In genomic region chr15:50260969-50261496, GRCh38 we compare ENCODE assay signal across 11 cellular contexts. TPM values are rescaled to one million over a fixed set of nuclear protein-coding genes. Genes with fewer than 3 reads are reported as not detected.
DNase-seq lines count a peak whose midpoint lies in the region; ATAC-seq, FAIRE-seq and TF ChIP-seq lines count a peak whose summit lies in the region.
"Had no signal": no experiment of that assay in that cellular context is flagged by ENCODE, and none has a peak within 500 bp of the region (broad histone marks: within the 10 kb centered on the region; RNA-seq: fewer than 3 reads in every experiment).

No MANE protein-coding gene starts in this region.

- no peaks in the 10 kb centered on the region for H4K20me1 ChIP-seq in endothelial cell of umbilical vein (replicated peaks; ENCODE audit: control insufficient read depth, extremely low read depth, insufficient read depth, low read length)

- H3K27ac ChIP-seq in endothelial cell of umbilical vein (ENCODE audit: insufficient read depth, low read depth, low read length) = no peak overlapping the region
- H3K27ac ChIP-seq: tibial artery had no signal

- H3K9ac ChIP-seq in endothelial cell of umbilical vein (replicated peaks; ENCODE audit: extremely low read depth, insufficient read depth, low read length) = no peak overlapping the region

- no peaks in the 10 kb centered on the region for H3K36me3 ChIP-seq in endothelial cell of umbilical vein (ENCODE audit: control insufficient read depth in 2 of 2, extremely low read depth in 1 of 2, insufficient read depth in 2 of 2, low read length in 2 of 2)
- H3K36me3 ChIP-seq in H7 (replicated peaks; ENCODE audit: control insufficient read depth, insufficient read depth, low read length) = no peaks in the 10 kb centered on the region
- H3K36me3 ChIP-seq: tibial artery had no signal

- H3K4me3 ChIP-seq in endothelial cell of umbilical vein (replicated peaks in 1 of 3; ENCODE audit: insufficient read depth in 1 of 3, low read depth in 1 of 3, low read length in 3 of 3) (no peak overlapping the region), H7 (ENCODE audit: insufficient read depth, low read depth, low read length) (no peak overlapping the region)
- H3K4me3 ChIP-seq: tibial artery had no signal

- H3K4me2 ChIP-seq in endothelial cell of umbilical vein (ENCODE audit: insufficient read depth, low read length) = no peak overlapping the region

- H2AFZ ChIP-seq in endothelial cell of umbilical vein (ENCODE audit: low read depth, low read length) = no peak overlapping the region

- ATAC-seq in HG03457 (IDR thresholded peaks at IDR 0.05; ENCODE audit: unreplicated experiment) = peak; percentile 50

- no peaks in the 10 kb centered on the region for H3K79me2 ChIP-seq in endothelial cell of umbilical vein (ENCODE audit: control insufficient read depth, insufficient read depth, low read length)

- TF ChIP-seq POLR2A in endothelial cell of umbilical vein (IDR thresholded peaks at IDR 0.05; ENCODE audit: low read depth, low read length) = no peak

- H3K4me1 ChIP-seq in endothelial cell of umbilical vein (ENCODE audit: control insufficient read depth, extremely low read depth, insufficient read depth, low read length) = no peaks in the 10 kb centered on the region
- H3K4me1 ChIP-seq: tibial artery had no signal

- in situ Hi-C loops in GM13977 (cut with MboI; ENCODE audit: low pct_unique_long_range_greater_than_20kb, low sequenced_read_pairs, unreplicated experiment) = no loop called here

- H3K27me3 ChIP-seq in endothelial cell of umbilical vein (ENCODE audit: control insufficient read depth in 2 of 2, insufficient read depth in 2 of 2, low read length in 2 of 2) (peaks cover 7 to 9% of the 10 kb centered on the region in 2 experiments), H7 (ENCODE audit: control insufficient read depth, insufficient read depth, low read length) (no peaks in the 10 kb centered on the region)

- no peaks in the 10 kb centered on the region for H3K9me3 ChIP-seq in endothelial cell of umbilical vein (replicated peaks; ENCODE audit: control insufficient read depth, insufficient read depth, low read length)
- H3K9me3 ChIP-seq: tibial artery had no signal

- TF ChIP-seq CTCF in GM13977 (IDR thresholded peaks at IDR 0.05; ENCODE audit: extremely low read depth, insufficient read depth, missing control alignments) = no peak
- no peak for TF ChIP-seq CTCF in GM20000 (IDR thresholded peaks at IDR 0.05; ENCODE audit: extremely low read depth, missing control alignments)
- TF ChIP-seq CTCF in endothelial cell of umbilical vein (IDR thresholded peaks at IDR 0.05; ENCODE audit: extremely low read depth in 1 of 2, insufficient read depth in 1 of 2, low read depth in 1 of 2, low read length in 2 of 2) = no peak

- BruUV-seq in endothelial cell of umbilical vein (replicated peaks; lab: Mats Ljungman, UMichigan) = no TSS peak

- DNase-seq in GM13977 (ENCODE audit: low spot score) (peak; percentile 63), GM20000 (ENCODE audit: low spot score) (peak; percentile 39), endothelial cell of umbilical vein (ENCODE audit: low read depth, low spot score) (no peak), H7 (no peak), cerebellum (ENCODE audit: low spot score) (no peak), NCI-H187 (lab: John Stamatoyannopoulos, UW) (no peak), NCI-H2107 treated with DMSO at 0.1 percent for 48 hours (lab: John Stamatoyannopoulos, UW; ENCODE audit: unreplicated experiment) (no peak)
- DNase-seq: NCI-H526, tibial artery had no signal

- no peaks in the 10 kb centered on the region for H3K9me1 ChIP-seq in endothelial cell of umbilical vein (replicated peaks; ENCODE audit: control insufficient read depth, extremely low read depth, insufficient read depth, low read length)

- CTCF ChIA-PET in endothelial cell of umbilical vein (lab: Charles Lee) = no interaction called here

- dilution Hi-C loops in endothelial cell of umbilical vein (cut with MboI; ENCODE audit: extremely low pct_ligation_motif_present, low sequenced_read_pairs) = no loop called here

- POLR2A ChIA-PET in endothelial cell of umbilical vein (lab: Charles Lee) = no interaction called here

- peak; percentile 26 for FAIRE-seq in endothelial cell of umbilical vein (lab: Jason Lieb, UNC)
- FAIRE-seq: TTC549 had no signal

- intact Hi-C loops in endothelial cell of umbilical vein (cut with micrococcal nuclease) = no loop called here

TF ChIP-seq in endothelial cell of umbilical vein, 7 proteins besides CTCF, POLR2A, EP300 and RAD21:
- TF ChIP-seq POLR2AphosphoS5 (IDR thresholded peaks at IDR 0.05; ENCODE audit: insufficient read depth, low read depth, low read length) (no peak), MYC (IDR thresholded peaks at IDR 0.05; ENCODE audit: low read depth, low read length) (no peak), EZH2 (IDR thresholded peaks at IDR 0.05; ENCODE audit: borderline replicate concordance, low read depth, low read length, severe bottlenecking) (no peak), JUN (IDR thresholded peaks at IDR 0.05; ENCODE audit: borderline replicate concordance, insufficient read depth, insufficient read length, low read depth) (no peak), GATA2 (IDR thresholded peaks at IDR 0.05; ENCODE audit: insufficient read depth, insufficient read length, low read depth, low read length) (no peak), FOS (IDR thresholded peaks at IDR 0.05; ENCODE audit: borderline replicate concordance, insufficient read depth, low read length) (no peak), MAX (IDR thresholded peaks at IDR 0.05; ENCODE audit: insufficient read depth, insufficient read length) (no peak)
TF ChIP-seq in endothelial cell of umbilical vein: peak in this region for 0.

RNA-seq across cellular contexts. Expression of gene HDC, which starts 4.5 kb away (rescaled TPM):
- not detected in 2 replicates for total RNA-seq in endothelial cell of umbilical vein
- polyA plus RNA-seq in endothelial cell of umbilical vein = not detected in 2 replicates
- not detected in 2 replicates for polyA plus RNA-seq in endothelial cell of umbilical vein (2011; cell fraction: cytosol; rRNA removed)
- polyA plus RNA-seq in endothelial cell of umbilical vein (2011; cell fraction: nucleus; rRNA removed) = not detected in 2 replicates
- polyA plus RNA-seq in endothelial cell of umbilical vein (2012) = not detected in 2 replicates
- polyA minus RNA-seq in endothelial cell of umbilical vein = not detected in 2 replicates
- polyA minus RNA-seq in endothelial cell of umbilical vein (2011; cell fraction: cytosol; rRNA and poly(A)+ RNA removed) = 0.51 TPM
- polyA minus RNA-seq in endothelial cell of umbilical vein (2011; cell fraction: nucleus; rRNA and poly(A)+ RNA removed) = not detected in 2 replicates
- not detected in 2 replicates for total RNA-seq in H7 (2014; rRNA removed; shearing (Covaris generic))
- 1.2 TPM for total RNA-seq in cerebellum

Comparison
In these comparisons a context has a peak if more than half of its experiments do, and no peak if none do; other contexts are left out.
1. DNase-seq: peak in GM13977 (single experiment) and GM20000 (single experiment); none in endothelial cell of umbilical vein (single experiment), H7 (single experiment), cerebellum (single experiment), NCI-H187 (0 of 2) and NCI-H2107 treated with DMSO at 0.1 percent for 48 hours (single experiment).